In the genomic region with DNA sequence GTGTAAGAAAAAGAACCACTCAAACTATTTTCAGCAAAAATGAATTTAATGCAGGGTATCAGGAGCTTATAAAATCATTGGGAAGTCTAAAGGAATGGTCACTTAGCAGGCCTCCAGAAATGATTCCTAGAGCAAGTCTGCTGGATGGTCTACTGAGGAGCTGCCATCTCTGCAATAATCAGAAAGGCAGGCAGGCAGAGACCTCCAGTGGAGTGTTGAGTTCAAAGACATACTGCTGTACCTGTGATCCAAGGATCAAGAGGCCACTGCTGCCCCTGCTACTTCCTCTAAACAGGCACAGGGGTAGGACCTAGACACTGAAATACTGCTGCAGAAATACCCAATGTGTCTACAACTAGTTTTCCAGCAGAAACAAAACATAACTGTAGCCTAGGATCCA, we compare ENCODE assay signal across 1 cellular context.
TF ChIP-seq lines count a peak whose summit lies in the region.

No MANE protein-coding gene starts in this region.

TF ChIP-seq in WTC11, 78 proteins besides CTCF, POLR2A, EP300 and RAD21 (continued from another document):
- TF ChIP-seq, protein P1, sequence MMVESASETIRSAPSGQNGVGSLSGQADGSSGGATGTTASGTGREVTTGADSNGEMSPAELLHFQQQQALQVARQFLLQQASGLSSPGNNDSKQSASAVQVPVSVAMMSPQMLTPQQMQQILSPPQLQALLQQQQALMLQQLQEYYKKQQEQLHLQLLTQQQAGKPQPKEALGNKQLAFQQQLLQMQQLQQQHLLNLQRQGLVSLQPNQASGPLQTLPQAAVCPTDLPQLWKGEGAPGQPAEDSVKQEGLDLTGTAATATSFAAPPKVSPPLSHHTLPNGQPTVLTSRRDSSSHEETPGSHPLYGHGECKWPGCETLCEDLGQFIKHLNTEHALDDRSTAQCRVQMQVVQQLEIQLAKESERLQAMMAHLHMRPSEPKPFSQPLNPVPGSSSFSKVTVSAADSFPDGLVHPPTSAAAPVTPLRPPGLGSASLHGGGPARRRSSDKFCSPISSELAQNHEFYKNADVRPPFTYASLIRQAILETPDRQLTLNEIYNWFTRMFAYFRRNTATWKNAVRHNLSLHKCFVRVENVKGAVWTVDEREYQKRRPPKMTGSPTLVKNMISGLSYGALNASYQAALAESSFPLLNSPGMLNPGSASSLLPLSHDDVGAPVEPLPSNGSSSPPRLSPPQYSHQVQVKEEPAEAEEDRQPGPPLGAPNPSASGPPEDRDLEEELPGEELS (CRISPR knock-in tag; IDR thresholded peaks at IDR 0.05), result no peak
- TF ChIP-seq, protein P2, sequence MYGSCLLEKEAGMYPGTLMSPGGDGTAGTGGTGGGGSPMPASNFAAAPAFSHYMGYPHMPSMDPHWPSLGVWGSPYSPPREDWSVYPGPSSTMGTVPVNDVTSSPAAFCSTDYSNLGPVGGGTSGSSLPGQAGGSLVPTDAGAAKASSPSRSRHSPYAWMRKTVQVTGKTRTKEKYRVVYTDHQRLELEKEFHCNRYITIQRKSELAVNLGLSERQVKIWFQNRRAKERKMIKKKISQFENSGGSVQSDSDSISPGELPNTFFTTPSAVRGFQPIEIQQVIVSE (CRISPR knock-in tag; IDR thresholded peaks at IDR 0.05; ENCODE audit: borderline replicate concordance), result no peak
- TF ChIP-seq PRRX2 (CRISPR knock-in tag; IDR thresholded peaks at IDR 0.05), result no peak
- TF ChIP-seq SOX15 (CRISPR knock-in tag; IDR thresholded peaks at IDR 0.05), result no peak
